Comparison of ENCODE assay signal across 13 cellular contexts in genomic region chr22:32144875-32145274, GRCh38. TPM values are rescaled to one million over a fixed set of nuclear protein-coding genes. Genes with fewer than 3 reads are reported as not detected.
DNase-seq lines count a peak whose midpoint lies in the region; ATAC-seq and TF ChIP-seq lines count a peak whose summit lies in the region.
"Had no signal": no experiment of that assay in that cellular context is flagged by ENCODE, and none has a peak within 500 bp of the region (broad histone marks: within the 10 kb centered on the region; RNA-seq: fewer than 3 reads in every experiment).

No MANE protein-coding gene starts in this region.

- CTCF ChIA-PET in CD4-positive, alpha-beta T cell (lab: Charles Lee) = no interaction called here
- CTCF ChIA-PET in PC-3 (lab: Charles Lee) = no interaction called here

- H3K9me3 ChIP-seq in CD4-positive, alpha-beta T cell (ENCODE audit: control insufficient read depth, low read length) = no peaks in the 10 kb centered on the region
- H3K9me3 ChIP-seq in T-helper 17 cell (ENCODE audit: control insufficient read depth, low read length, poor library complexity, severe bottlenecking) (no peaks in the 10 kb centered on the region), PC-3 (ENCODE audit: low read length) (no peaks in the 10 kb centered on the region), stomach (peaks cover 0 to 6% (median 0%) of the 10 kb centered on the region in 4 donors)

- H3K4me1 Mint-ChIP-seq in CD4-positive, alpha-beta T cell (ENCODE audit: low read depth) = peaks cover 36% of the 10 kb centered on the region
- peaks cover 17 to 28% (median 21%) of the 10 kb centered on the region in 3 donors for H3K4me1 Mint-ChIP-seq in IgD-negative memory B cell
- peaks cover 37% of the 10 kb centered on the region for H3K4me1 Mint-ChIP-seq in T-helper 17 cell

- H3K9me2 ChIP-seq in PC-3 (replicated peaks; ENCODE audit: low read length) = no peaks in the 10 kb centered on the region

- no peaks in the 10 kb centered on the region for H3K79me2 ChIP-seq in PC-3 (ENCODE audit: low read length)
- H3K79me2 ChIP-seq: hepatocyte had no signal

- H3K27ac Mint-ChIP-seq in CD4-positive, alpha-beta T cell = peak overlapping the region; percentile 67
- H3K27ac Mint-ChIP-seq in IgD-negative memory B cell = peak overlapping the region; percentile 57 to 88 (median 88)
- peak overlapping the region; percentile 91 for H3K27ac Mint-ChIP-seq in T-helper 17 cell

- 57 to 81% (median 71%) methylated on average over 3 of the region's 3 CpGs for WGBS in stomach, 5 donors

- peak; percentile 58 for ATAC-seq in CD4-positive, alpha-beta T cell (ENCODE audit: poor library complexity)
- ATAC-seq in T-helper 17 cell = peak; percentile 48
- ATAC-seq in HG03460 (IDR thresholded peaks at IDR 0.05; ENCODE audit: unreplicated experiment) = no peak
- ATAC-seq in PC-3 = no peak

- no peak overlapping the region for H3K9ac ChIP-seq in PC-3 (ENCODE audit: low read length)

- no peaks in the 10 kb centered on the region for H3K4me1 ChIP-seq in PC-3 (ENCODE audit: insufficient read depth, low read length)
- no peaks in the 10 kb centered on the region for H3K4me1 ChIP-seq in stomach

- peaks cover 6% of the 10 kb centered on the region for H3K9me3 Mint-ChIP-seq in CD4-positive, alpha-beta T cell
- peaks cover 0 to 5% (median 3%) of the 10 kb centered on the region in 3 donors for H3K9me3 Mint-ChIP-seq in IgD-negative memory B cell

- H3K4me3 Mint-ChIP-seq in CD4-positive, alpha-beta T cell = no peak overlapping the region
- H3K4me3 Mint-ChIP-seq in IgD-negative memory B cell (peak overlapping the region in 3 of 4 donors; percentile 44 to 78 (median 63)), T-helper 17 cell (no peak overlapping the region)

- no peak overlapping the region for H2AFZ ChIP-seq in PC-3 (ENCODE audit: low read length)
- H2AFZ ChIP-seq: hepatocyte had no signal

- H3K36me3 ChIP-seq in PC-3 (ENCODE audit: low read depth, low read length) (no peaks in the 10 kb centered on the region), stomach (no peaks in the 10 kb centered on the region)

- no peak overlapping the region for H3K27ac ChIP-seq in CD4-positive, alpha-beta T cell (ENCODE audit: low read depth, low read length)
- no peak overlapping the region for H3K27ac ChIP-seq in PC-3 (ENCODE audit: low read length)
- no peak overlapping the region for H3K27ac ChIP-seq in stomach
- H3K27ac ChIP-seq: hepatocyte had no signal

- POLR2A ChIA-PET in CD4-positive, alpha-beta T cell (lab: Charles Lee) = interaction anchor here (0.7 kb wide), 1 partner anchor 1176 kb away, joined by 3 read pairs; the partner anchor contains the start of genes MORC2 and TUG1
- POLR2A ChIA-PET in PC-3 (lab: Charles Lee; ENCODE audit: unreplicated experiment) = no interaction called here

- BruUV-seq in PC-3 (replicated peaks; lab: Mats Ljungman, UMichigan) = no TSS peak

- no peaks in the 10 kb centered on the region for H4K20me1 ChIP-seq in PC-3 (ENCODE audit: low read length)

- DNase-seq in CD4-positive, alpha-beta T cell = no peak
- DNase-seq in T-helper 17 cell = no peak
- peak; percentile 34 for DNase-seq in germinal center (ENCODE audit: low spot score)
- DNase-seq in NCI-H748 treated with DMSO at 0.1 percent for 48 hours (lab: John Stamatoyannopoulos, UW) = no peak
- no peak for DNase-seq in PC-3
- DNase-seq in stomach = no peak
- DNase-seq: activated CD8-positive, alpha-beta memory T cell treated with anti-CD3 and anti-CD28 coated beads, Interleukin-2, amount 50 U/mL, for 4 hours; NCI-H226 had no signal

- intact Hi-C loops in CD4-positive, alpha-beta T cell (cut with DNase I, micrococcal nuclease) = no loop called here
- intact Hi-C loops in PC-3 (cut with micrococcal nuclease) = no loop called here
- intact Hi-C loops in stomach (cut with DNase I; ENCODE audit: low total_unique reads) = no loop called here

- H3F3A ChIP-seq in PC-3 (ENCODE audit: low read length, unreplicated experiment) = no peaks in the 10 kb centered on the region

- no peak for TF ChIP-seq EP300 in stomach (IDR thresholded peaks at IDR 0.05)

- no peaks in the 10 kb centered on the region for H3K36me3 Mint-ChIP-seq in CD4-positive, alpha-beta T cell (ENCODE audit: low read depth)
- peaks cover 3% of the 10 kb centered on the region for H3K36me3 Mint-ChIP-seq in IgD-negative memory B cell
- no peaks in the 10 kb centered on the region for H3K36me3 Mint-ChIP-seq in T-helper 17 cell (ENCODE audit: low read depth)

- no peak overlapping the region for H3K4me2 ChIP-seq in PC-3 (ENCODE audit: low read length)
- H3K4me2 ChIP-seq: hepatocyte had no signal

- no peaks in the 10 kb centered on the region for H3K27me3 ChIP-seq in CD4-positive, alpha-beta T cell (ENCODE audit: control insufficient read depth, insufficient read depth, low read length)
- H3K27me3 ChIP-seq in PC-3 (ENCODE audit: low read length) = no peaks in the 10 kb centered on the region
- H3K27me3 ChIP-seq in stomach = no peaks in the 10 kb centered on the region
- H3K27me3 ChIP-seq: hepatocyte had no signal

- no peak for TF ChIP-seq CTCF in CD4-positive, alpha-beta T cell (IDR thresholded peaks at IDR 0.05)
- TF ChIP-seq CTCF in PC-3 (conservative IDR thresholded peaks at IDR 0.05; ENCODE audit: low read depth, low read length) (no peak), stomach (IDR thresholded peaks at IDR 0.05) (no peak)

- H3K4me3 ChIP-seq in PC-3 (ENCODE audit: low read length) = no peak overlapping the region
- H3K4me3 ChIP-seq in stomach = no peak overlapping the region
- H3K4me3 ChIP-seq: hepatocyte had no signal

- TF ChIP-seq POLR2A in stomach (IDR thresholded peaks at IDR 0.05) = no peak

- H3K27me3 Mint-ChIP-seq in CD4-positive, alpha-beta T cell = no peaks in the 10 kb centered on the region
- no peaks in the 10 kb centered on the region for H3K27me3 Mint-ChIP-seq in IgD-negative memory B cell
- no peaks in the 10 kb centered on the region for H3K27me3 Mint-ChIP-seq in T-helper 17 cell

RNA-seq across cellular contexts. Expression of gene C22orf42, which starts 14.2 kb away (rescaled TPM):
- total RNA-seq in CD4-positive, alpha-beta T cell = not detected
- polyA plus RNA-seq in IgD-negative memory B cell = not detected
- not detected for total RNA-seq in T-helper 17 cell
- total RNA-seq in PC-3 (2014; rRNA removed) = not detected in 2 replicates
- not detected for total RNA-seq in stomach
- under 1 TPM in 1 of 3 donors, not detected in 2; 0.13 TPM for polyA plus RNA-seq in stomach
- total RNA-seq: hepatocyte, LHCN-M2, pulmonary artery endothelial cell had no signal
- polyA plus RNA-seq: hepatocyte had no signal

RNA-seq across cellular contexts. Expression of gene RFPL2, which starts 60.0 kb away (rescaled TPM):
- total RNA-seq in CD4-positive, alpha-beta T cell = under 1 TPM; 0.30 to 0.47 TPM
- polyA plus RNA-seq in IgD-negative memory B cell (not detected), stomach (not detected)
- total RNA-seq in T-helper 17 cell (1 to 10 TPM in 1 of 2 donors, under 1 TPM in 1; 0.94 to 1.6 TPM), PC-3 (2014; rRNA removed) (not detected in 2 replicates), stomach (not detected)
- total RNA-seq: LHCN-M2, pulmonary artery endothelial cell had no signal
- polyA plus RNA-seq: hepatocyte had no signal

Comparison
In these comparisons a context has a peak if more than half of its experiments do, and no peak if none do; other contexts are left out.
1. ATAC-seq: peak in CD4-positive, alpha-beta T cell (single experiment) and T-helper 17 cell (single experiment); none in HG03460 (single experiment) and PC-3 (single experiment).
2. H3K4me3 Mint-ChIP-seq: peak in IgD-negative memory B cell (3 of 4); none in CD4-positive, alpha-beta T cell (single experiment) and T-helper 17 cell (single experiment).
3. Peak in every context shown above with its lines, with median percentiles within 50 percentile points of each other: H3K27ac Mint-ChIP-seq.